8 cellular contexts compared by ENCODE assay signal in the genomic region with DNA sequence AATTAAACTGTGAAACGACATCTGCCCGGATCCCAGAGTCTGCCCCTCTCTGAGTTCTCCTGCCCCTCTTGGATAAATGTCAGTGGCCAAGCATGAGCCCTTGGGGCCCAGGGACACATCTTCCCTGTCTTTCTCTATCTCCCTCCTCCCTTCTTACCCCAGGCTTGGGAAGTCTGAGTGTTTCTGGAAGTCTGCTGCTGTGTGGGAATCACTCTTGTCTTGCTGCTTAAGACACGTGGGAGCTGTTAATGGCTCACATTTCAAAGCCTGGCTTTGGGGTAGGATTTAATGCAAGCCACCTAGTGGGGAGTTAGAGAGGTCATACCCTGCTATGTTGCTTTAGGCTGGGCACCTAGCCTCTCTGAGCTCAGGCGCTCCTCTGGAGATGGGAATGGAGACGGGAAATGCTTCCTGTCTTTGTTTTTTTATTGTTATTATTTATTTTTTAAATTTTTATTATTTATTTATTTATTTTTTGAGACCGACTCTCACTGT.
DNase-seq lines count a peak whose midpoint lies in the region; ATAC-seq and TF ChIP-seq lines count a peak whose summit lies in the region.

No MANE protein-coding gene starts in this region.

- peak; percentile 49 for ATAC-seq in upper lobe of right lung
- ATAC-seq in GM19397 (IDR thresholded peaks at IDR 0.05; ENCODE audit: unreplicated experiment) = no peak

- H3K4me1 ChIP-seq in ascending aorta (peaks cover 0 to 21% of the 10 kb centered on the region in 2 donors), upper lobe of right lung (peaks cover 15% of the 10 kb centered on the region)

- intact Hi-C loops in CD14-positive monocyte (cut with micrococcal nuclease) = loop anchor here (2.0 to 5.0 kb wide), 2 partner anchors 28 to 33 kb away; no protein-coding TSS in a partner anchor
- intact Hi-C loops in ascending aorta (cut with DNase I) = no loop called here
- intact Hi-C loops in upper lobe of right lung (cut with DNase I) = no loop called here

- H3K27ac ChIP-seq in ascending aorta (no peak overlapping the region), upper lobe of right lung (no peak overlapping the region)

- peaks cover 26% of the 10 kb centered on the region for H3K4me1 Mint-ChIP-seq in CD14-positive monocyte

- H3K27me3 ChIP-seq in ascending aorta = peaks cover 4% of the 10 kb centered on the region
- H3K27me3 ChIP-seq in upper lobe of right lung = no peaks in the 10 kb centered on the region

- DNase-seq in CD14-positive monocyte (ENCODE audit: low spot score) (no peak), NCI-H2171 treated with DMSO at 0.1 percent for 48 hours (lab: John Stamatoyannopoulos, UW) (peak; percentile 93), ascending aorta (ENCODE audit: low spot score in 2 of 2) (no peak), iris pigment epithelial cell (ENCODE audit: low read depth) (peak; percentile 87), upper lobe of right lung (no peak), C1 segment of cervical spinal cord (lab: John Stamatoyannopoulos, UW) (no peak)

- peaks cover 50 to 64% (median 63%) of the 10 kb centered on the region in 3 donors for H3K27me3 Mint-ChIP-seq in CD14-positive monocyte (ENCODE audit: low read depth in 3 of 3)

- peaks cover 0 to 14% (median 12%) of the 10 kb centered on the region in 7 donors for H3K9me3 Mint-ChIP-seq in CD14-positive monocyte

- H3K36me3 Mint-ChIP-seq in CD14-positive monocyte = peaks cover 0 to 2% of the 10 kb centered on the region in 2 donors

- peak; percentile 50 for TF ChIP-seq CTCF in CD14-positive monocyte (IDR thresholded peaks at IDR 0.05)
- peak; percentile 58 for TF ChIP-seq CTCF in GM12872 (IDR thresholded peaks at IDR 0.05; ENCODE audit: insufficient read depth, low read depth, low read length)
- TF ChIP-seq CTCF in ascending aorta (IDR thresholded peaks at IDR 0.05) = peak; percentile 25 to 42 (median 33)
- peak; percentile 36 for TF ChIP-seq CTCF in upper lobe of right lung (IDR thresholded peaks at IDR 0.05)

- H3K36me3 ChIP-seq in ascending aorta = no peaks in the 10 kb centered on the region
- H3K36me3 ChIP-seq in upper lobe of right lung = no peaks in the 10 kb centered on the region

- H3K4me3 Mint-ChIP-seq in CD14-positive monocyte = peak overlapping the region in 1 of 2 donors; percentile 56

- peak overlapping the region in 1 of 7 donors; percentile 5 for H3K27ac Mint-ChIP-seq in CD14-positive monocyte

- no peak overlapping the region for H3K4me3 ChIP-seq in ascending aorta
- H3K4me3 ChIP-seq in upper lobe of right lung = no peak overlapping the region

- H3K9me3 ChIP-seq in ascending aorta = no peaks in the 10 kb centered on the region
- no peaks in the 10 kb centered on the region for H3K9me3 ChIP-seq in upper lobe of right lung

Comparison
In these comparisons a context has a peak if more than half of its experiments do, and no peak if none do; other contexts are left out.
1. DNase-seq: peak in NCI-H2171 treated with DMSO at 0.1 percent for 48 hours (single experiment) and iris pigment epithelial cell (single experiment); none in CD14-positive monocyte (single experiment), ascending aorta (0 of 2), upper lobe of right lung (single experiment) and C1 segment of cervical spinal cord (0 of 14).
2. intact Hi-C loops: an anchor here in CD14-positive monocyte (2.0 to 5.0 kb wide); none called in ascending aorta and upper lobe of right lung.
3. Peak in every context shown above with its lines, with median percentiles within 50 percentile points of each other: CTCF ChIP-seq.